In genomic region chr15:47486051-47486450, GRCh38 we compare ENCODE assay signal across 23 cellular contexts.
"Had no signal": no experiment of that assay in that cellular context is flagged by ENCODE, and none has a peak within 500 bp of the region (broad histone marks: within the 10 kb centered on the region; RNA-seq: fewer than 3 reads in every experiment).

No MANE protein-coding gene starts in this region.

- ATAC-seq: effector memory CD8-positive, alpha-beta T cell; esophagus mucosa; foreskin keratinocyte; gastrocnemius medialis; gastroesophageal sphincter; heart left ventricle; heart right ventricle had no signal

- DNase-seq: colonic mucosa; cortex of kidney; dermis blood vessel endothelial cell; dorsolateral prefrontal cortex; effector CD4-positive, alpha-beta T cell; effector CD8-positive, alpha-beta T cell; effector memory CD4-positive, alpha-beta T cell; effector memory CD8-positive, alpha-beta T cell; endodermal cell; erythroblast; esophagus squamous epithelium; foreskin keratinocyte; foreskin melanocyte; gastrocnemius medialis; glutamatergic neuron; head of caudate nucleus; heart left ventricle; heart right ventricle had no signal

- H3K9me3 ChIP-seq: colonic mucosa, esophagus muscularis mucosa, esophagus squamous epithelium, gastrocnemius medialis, gastroesophageal sphincter, heart left ventricle, heart right ventricle had no signal

- H3K4me3 ChIP-seq: colonic mucosa, coronary artery, dorsolateral prefrontal cortex, esophagus muscularis mucosa, esophagus squamous epithelium, gastrocnemius medialis, gastroesophageal sphincter, heart left ventricle, heart right ventricle had no signal

- H3K36me3 ChIP-seq: colonic mucosa, esophagus muscularis mucosa, esophagus squamous epithelium, gastrocnemius medialis, gastroesophageal sphincter, heart left ventricle, heart right ventricle had no signal

- H3K27me3 ChIP-seq: colonic mucosa, dorsolateral prefrontal cortex, esophagus muscularis mucosa, esophagus squamous epithelium, foreskin keratinocyte, gastrocnemius medialis, gastroesophageal sphincter, heart left ventricle, heart right ventricle had no signal

- H3K4me1 ChIP-seq: colonic mucosa, esophagus muscularis mucosa, esophagus squamous epithelium, foreskin keratinocyte, gastrocnemius medialis, gastroesophageal sphincter, heart left ventricle had no signal

- H3K27ac ChIP-seq: colonic mucosa, coronary artery, dorsolateral prefrontal cortex, epithelial cell of prostate, esophagus muscularis mucosa, esophagus squamous epithelium, foreskin keratinocyte, gastrocnemius medialis, gastroesophageal sphincter, heart left ventricle, heart right ventricle had no signal
